Comparison of ENCODE assay signal across 8 cellular contexts in the genomic region with DNA sequence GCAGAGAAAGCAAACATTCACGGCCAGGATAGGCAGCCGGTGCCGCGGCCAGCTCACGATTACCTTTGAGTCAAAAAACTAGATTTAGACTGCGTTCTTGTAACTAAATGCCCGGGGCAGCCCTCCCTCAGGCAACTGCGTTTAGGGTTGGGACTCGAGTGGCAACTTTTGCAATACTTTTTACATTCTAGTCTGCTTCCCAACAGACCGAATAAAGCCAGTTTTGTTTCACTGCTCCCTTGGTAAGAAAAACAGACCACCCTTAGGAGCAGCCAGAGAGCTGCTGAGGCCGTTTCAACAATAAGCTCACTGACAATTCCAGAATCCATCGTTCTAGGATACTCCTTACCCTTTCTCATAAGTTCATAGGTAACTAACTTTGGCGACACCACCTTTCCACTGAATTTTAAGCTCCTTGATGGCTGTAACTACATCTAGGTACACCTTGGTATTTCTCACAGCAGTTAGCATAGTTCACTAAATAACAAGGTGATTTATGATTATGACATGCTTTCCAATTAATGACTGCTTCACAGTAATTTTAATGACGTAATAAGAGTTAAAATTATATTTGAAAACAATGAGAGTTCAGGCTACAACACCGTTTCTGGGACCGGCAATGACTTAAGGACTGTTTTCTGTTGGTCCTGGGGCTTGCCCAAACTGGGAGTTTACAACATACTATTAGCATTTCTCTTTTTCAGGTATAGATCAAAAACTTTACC. TPM values are rescaled to one million over a fixed set of nuclear protein-coding genes. Genes with fewer than 3 reads are reported as not detected.
DNase-seq lines count a peak whose midpoint lies in the region; ATAC-seq and TF ChIP-seq lines count a peak whose summit lies in the region.

No MANE protein-coding gene starts in this region.

- TF ChIP-seq EP300 in gastroesophageal sphincter (IDR thresholded peaks at IDR 0.05) = no peak

- H3K4me3 ChIP-seq in CD4-positive, alpha-beta memory T cell (ENCODE audit: low read length in 2 of 2) = peak overlapping the region; percentile 79 to 98
- H3K4me3 ChIP-seq in gastroesophageal sphincter (peak overlapping the region; percentile 71 to 79), parathyroid adenoma (ENCODE audit: low read depth, low read length) (peak overlapping the region; percentile 86)

- no peaks in the 10 kb centered on the region for H3K27me3 Mint-ChIP-seq in CD4-positive, alpha-beta memory T cell
- no peaks in the 10 kb centered on the region for H3K27me3 Mint-ChIP-seq in activated CD4-positive, alpha-beta memory T cell treated with anti-CD3 and anti-CD28 coated beads, Interleukin-2, amount 10 ng/mL, durations not matched to agents 7 days and 5 days

- H3K4me2 ChIP-seq in parathyroid adenoma (ENCODE audit: low read length) = peak overlapping the region; percentile 94

- peaks cover 0 to 2% (median 0%) of the 10 kb centered on the region in 8 donors for H3K9me3 Mint-ChIP-seq in CD4-positive, alpha-beta memory T cell
- no peaks in the 10 kb centered on the region for H3K9me3 Mint-ChIP-seq in activated CD4-positive, alpha-beta memory T cell treated with anti-CD3 and anti-CD28 coated beads, Interleukin-2, amount 10 ng/mL, durations not matched to agents 7 days and 5 days

- no peak for TF ChIP-seq POLR2A in gastroesophageal sphincter (IDR thresholded peaks at IDR 0.05)

- peak; percentile 5 for ATAC-seq in HG02973 (IDR thresholded peaks at IDR 0.05; ENCODE audit: unreplicated experiment)
- ATAC-seq in gastroesophageal sphincter = peak; percentile 0
- no peak for ATAC-seq in esophagus mucosa
- no peak for ATAC-seq in GM19463 (IDR thresholded peaks at IDR 0.05; ENCODE audit: unreplicated experiment)

- peak overlapping the region; percentile 92 to 99 (median 95) for H3K4me3 Mint-ChIP-seq in CD4-positive, alpha-beta memory T cell
- H3K4me3 Mint-ChIP-seq in activated CD4-positive, alpha-beta memory T cell treated with anti-CD3 and anti-CD28 coated beads, Interleukin-2, amount 10 ng/mL, durations not matched to agents 7 days and 5 days = peak overlapping the region; percentile 99

- 0% methylated on average over 7 to 15 of the region's 16 CpGs for WGBS in gastroesophageal sphincter (ENCODE audit: low coverage in 1 of 2), 2 donors

- TF ChIP-seq CTCF in gastroesophageal sphincter (IDR thresholded peaks at IDR 0.05) = no peak
- TF ChIP-seq CTCF in parathyroid adenoma (IDR thresholded peaks at IDR 0.05) = no peak

- H3K27ac ChIP-seq in CD4-positive, alpha-beta memory T cell (ENCODE audit: low read depth, low read length) = peak overlapping the region; percentile 97
- H3K27ac ChIP-seq in gastroesophageal sphincter (peak overlapping the region; percentile 96 to 98 (median 98)), parathyroid adenoma (peak overlapping the region; percentile 99)

- intact Hi-C loops in CD4-positive, alpha-beta memory T cell (cut with micrococcal nuclease) = loop anchor here (1.0 to 10.0 kb wide), 6 partner anchors 47 to 471 kb away; partner anchors contain the start of genes FNIP1 and HINT1

- POLR2A ChIA-PET in CD4-positive, alpha-beta memory T cell (lab: Charles Lee; ENCODE audit: partially characterized antibody) = interaction anchor here (0.6 to 1.5 kb wide), 29 partner anchors 9 to 467 kb away, joined by 3 to 35 read pairs (median 4); partner anchors contain the start of gene FNIP1
- POLR2A ChIA-PET in activated CD4-positive, alpha-beta memory T cell treated with anti-CD3 and anti-CD28 coated beads, Interleukin-2, amount 10 ng/mL, durations not matched to agents 7 days and 5 days (lab: Charles Lee) = interaction anchor here (0.6 to 1.5 kb wide), 17 partner anchors 9 to 1116 kb away, joined by 3 to 22 read pairs (median 4); partner anchors contain the start of genes CDC42SE2 and FNIP1

- H3K4me1 ChIP-seq in CD4-positive, alpha-beta memory T cell (ENCODE audit: insufficient read depth, low read length) = peaks cover 55% of the 10 kb centered on the region
- peaks cover 0 to 44% (median 4%) of the 10 kb centered on the region in 3 donors for H3K4me1 ChIP-seq in gastroesophageal sphincter
- H3K4me1 ChIP-seq in parathyroid adenoma = peaks cover 18% of the 10 kb centered on the region

- peak overlapping the region; percentile 97 to 100 (median 99) for H3K27ac Mint-ChIP-seq in CD4-positive, alpha-beta memory T cell
- H3K27ac Mint-ChIP-seq in activated CD4-positive, alpha-beta memory T cell treated with anti-CD3 and anti-CD28 coated beads, Interleukin-2, amount 10 ng/mL, durations not matched to agents 7 days and 5 days = peak overlapping the region; percentile 99

- no peaks in the 10 kb centered on the region for H3K36me3 ChIP-seq in CD4-positive, alpha-beta memory T cell (ENCODE audit: insufficient read depth, low read length)
- H3K36me3 ChIP-seq in gastroesophageal sphincter = no peaks in the 10 kb centered on the region
- no peaks in the 10 kb centered on the region for H3K36me3 ChIP-seq in parathyroid adenoma (ENCODE audit: control insufficient read depth, insufficient read depth, low read length)

- H3K4me1 Mint-ChIP-seq in CD4-positive, alpha-beta memory T cell = peaks cover 18 to 46% (median 29%) of the 10 kb centered on the region in 4 donors
- peaks cover 28% of the 10 kb centered on the region for H3K4me1 Mint-ChIP-seq in activated CD4-positive, alpha-beta memory T cell treated with anti-CD3 and anti-CD28 coated beads, Interleukin-2, amount 10 ng/mL, durations not matched to agents 7 days and 5 days

- peak overlapping the region; percentile 44 for H3K9ac ChIP-seq in parathyroid adenoma

- H3K36me3 Mint-ChIP-seq in CD4-positive, alpha-beta memory T cell = peaks cover 0 to 16% of the 10 kb centered on the region in 2 donors
- H3K36me3 Mint-ChIP-seq in activated CD4-positive, alpha-beta memory T cell treated with anti-CD3 and anti-CD28 coated beads, Interleukin-2, amount 10 ng/mL, durations not matched to agents 7 days and 5 days (ENCODE audit: low read depth) = peaks cover 13% of the 10 kb centered on the region

- peak overlapping the region; percentile 87 for H2AFZ ChIP-seq in parathyroid adenoma

- H3K9me3 ChIP-seq in CD4-positive, alpha-beta memory T cell (ENCODE audit: control insufficient read depth in 1 of 2, low read length in 2 of 2) = no peaks in the 10 kb centered on the region
- H3K9me3 ChIP-seq in gastroesophageal sphincter = no peaks in the 10 kb centered on the region
- no peaks in the 10 kb centered on the region for H3K9me3 ChIP-seq in parathyroid adenoma (ENCODE audit: control insufficient read depth, low read length)

- H3K79me2 ChIP-seq in parathyroid adenoma = peaks cover 33% of the 10 kb centered on the region

- CTCF ChIA-PET in CD4-positive, alpha-beta memory T cell (lab: Charles Lee; ENCODE audit: partially characterized antibody) = interaction anchor here (0.7 to 1.4 kb wide), 5 partner anchors 30 to 371 kb away, joined by 3 to 9 read pairs (median 4); partner anchors contain the start of gene FNIP1
- CTCF ChIA-PET in activated CD4-positive, alpha-beta memory T cell treated with anti-CD3 and anti-CD28 coated beads, Interleukin-2, amount 10 ng/mL, durations not matched to agents 7 days and 5 days (lab: Charles Lee) = interaction anchor here (0.6 to 1.3 kb wide), 4 partner anchors 21 to 384 kb away, joined by 3 to 5 read pairs (median 4); no protein-coding TSS in a partner anchor

- no peaks in the 10 kb centered on the region for H3K27me3 ChIP-seq in CD4-positive, alpha-beta memory T cell (ENCODE audit: insufficient read depth, low read length)
- no peaks in the 10 kb centered on the region for H3K27me3 ChIP-seq in gastroesophageal sphincter
- H3K27me3 ChIP-seq in parathyroid adenoma (ENCODE audit: control insufficient read depth, insufficient read depth, low read length) = no peaks in the 10 kb centered on the region

- DNase-seq in CD4-positive, alpha-beta memory T cell = peak in 2 of 5 donors; percentile 45 to 48
- no peak for DNase-seq in activated CD4-positive, alpha-beta memory T cell treated with anti-CD3 and anti-CD28 coated beads, Interleukin-2, amount 10 ng/mL, durations not matched to agents 7 days and 5 days
- DNase-seq in medulla oblongata (ENCODE audit: extremely low spot score) = no peak

RNA-seq across cellular contexts. Expression of gene RAPGEF6, which starts 0.9 kb away (rescaled TPM):
- total RNA-seq in CD4-positive, alpha-beta memory T cell = 100 to 1,000 TPM; 114 to 121 TPM
- 10 to 100 TPM; 18.0 to 31.8 TPM for polyA plus RNA-seq in CD4-positive, alpha-beta memory T cell
- 10 to 100 TPM; 40.7 to 44.5 TPM for total RNA-seq in activated CD4-positive, alpha-beta memory T cell treated with anti-CD3 and anti-CD28 coated beads, Interleukin-2, amount 10 ng/mL, durations not matched to agents 7 days and 5 days
- 10 to 100 TPM; 14.0 to 23.7 (median 17.9) TPM for total RNA-seq in gastroesophageal sphincter
- 8.6 TPM for total RNA-seq in esophagus mucosa

Comparison
In these comparisons a context has a peak if more than half of its experiments do, and no peak if none do; other contexts are left out.
1. ATAC-seq: peak in HG02973 (single experiment) and gastroesophageal sphincter (single experiment); none in esophagus mucosa (single experiment) and GM19463 (single experiment).
2. Peak in every context shown above with its lines, with median percentiles within 50 percentile points of each other: H3K27ac ChIP-seq and H3K4me3 ChIP-seq.